ENCODE assay signal across 8 cellular contexts in the genomic region with DNA sequence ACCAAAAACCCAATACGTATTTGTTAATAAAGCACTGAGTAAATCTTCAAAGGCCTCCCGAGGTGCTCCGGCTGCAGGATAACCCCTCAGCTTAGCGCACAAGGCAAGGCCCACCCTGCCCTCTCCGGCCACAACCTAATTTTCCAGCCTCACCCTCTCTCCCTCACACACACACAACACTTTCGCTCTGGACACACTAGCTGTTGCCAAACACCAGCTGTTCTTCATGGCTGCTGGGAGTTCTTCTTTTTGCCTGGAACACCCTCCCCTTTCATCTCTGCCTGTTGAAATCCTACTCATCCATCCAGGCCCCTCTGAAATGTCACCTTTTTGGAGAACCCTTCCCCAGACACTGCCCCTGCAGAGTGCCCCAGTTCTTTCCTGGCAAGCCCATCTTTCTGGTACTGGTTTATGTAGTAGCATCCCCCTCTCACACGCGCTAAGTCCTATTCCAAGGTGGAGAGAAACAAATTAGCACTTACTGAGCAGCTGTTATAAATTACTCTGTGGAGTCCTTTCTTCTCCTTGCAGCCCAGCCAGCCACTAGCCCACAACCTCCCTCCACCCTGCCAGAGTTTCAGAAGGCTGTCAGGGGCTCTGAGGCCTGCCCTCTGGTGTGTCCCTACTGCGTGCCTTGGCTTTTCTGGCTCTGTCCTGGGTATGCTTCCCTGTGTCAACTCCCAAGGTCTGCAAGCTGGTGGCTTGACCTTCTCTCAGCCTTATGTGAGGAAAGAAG. TPM values are rescaled to one million over a fixed set of nuclear protein-coding genes. Genes with fewer than 3 reads are reported as not detected.
DNase-seq lines count a peak whose midpoint lies in the region; ATAC-seq and TF ChIP-seq lines count a peak whose summit lies in the region.

No MANE protein-coding gene starts in this region.

- intact Hi-C loops in thyroid gland (cut with DNase I), result no loop called here

- H3K4me1 Mint-ChIP-seq in activated CD4-positive, alpha-beta memory T cell treated with anti-CD3 and anti-CD28 coated beads, Interleukin-2, amount 10 ng/mL, durations not matched to agents 7 days and 5 days, result peaks cover 50% of the 10 kb centered on the region
- peaks cover 58% of the 10 kb centered on the region in 2 donors for H3K4me1 Mint-ChIP-seq in immature natural killer cell

- H3K4me1 ChIP-seq in thyroid gland, result peaks cover 0 to 24% of the 10 kb centered on the region in 2 donors

- TF ChIP-seq CTCF in thyroid gland (IDR thresholded peaks at IDR 0.05), result no peak

- H3K9me3 ChIP-seq in thyroid gland, result no peaks in the 10 kb centered on the region

- H3K36me3 Mint-ChIP-seq in activated CD4-positive, alpha-beta memory T cell treated with anti-CD3 and anti-CD28 coated beads, Interleukin-2, amount 10 ng/mL, durations not matched to agents 7 days and 5 days (ENCODE audit: low read depth), result peaks cover 48% of the 10 kb centered on the region
- peaks cover 0 to 24% (median 9%) of the 10 kb centered on the region in 3 donors for H3K36me3 Mint-ChIP-seq in immature natural killer cell

- 81 to 86% methylated on average over 9 of the region's 9 CpGs for WGBS in thyroid gland, 2 donors

- no peak for TF ChIP-seq POLR2A in thyroid gland (IDR thresholded peaks at IDR 0.05)

- no peak for ATAC-seq in GM21786 (IDR thresholded peaks at IDR 0.05; ENCODE audit: unreplicated experiment)

- peak overlapping the region; percentile 97 for H3K27ac Mint-ChIP-seq in activated CD4-positive, alpha-beta memory T cell treated with anti-CD3 and anti-CD28 coated beads, Interleukin-2, amount 10 ng/mL, durations not matched to agents 7 days and 5 days
- H3K27ac Mint-ChIP-seq in immature natural killer cell, result peak overlapping the region; percentile 99 to 100 (median 100)

- CTCF ChIA-PET in activated CD4-positive, alpha-beta memory T cell treated with anti-CD3 and anti-CD28 coated beads, Interleukin-2, amount 10 ng/mL, durations not matched to agents 7 days and 5 days (lab: Charles Lee), result interaction anchor here (1.0 to 1.9 kb wide), 4 partner anchors 10 to 453 kb away, joined by 4 to 9 read pairs (median 6); no protein-coding TSS in a partner anchor

- H3K4me3 ChIP-seq in thyroid gland (replicated peaks in 1 of 3), result peak overlapping the region in 1 of 3 donors; percentile 42

- no peaks in the 10 kb centered on the region for H3K36me3 ChIP-seq in thyroid gland

- H3K4me3 Mint-ChIP-seq in activated CD4-positive, alpha-beta memory T cell treated with anti-CD3 and anti-CD28 coated beads, Interleukin-2, amount 10 ng/mL, durations not matched to agents 7 days and 5 days, result peak overlapping the region; percentile 89
- H3K4me3 Mint-ChIP-seq in immature natural killer cell, result peak overlapping the region; percentile 84 to 98 (median 97)

- peaks cover 2% of the 10 kb centered on the region for H3K9me3 Mint-ChIP-seq in activated CD4-positive, alpha-beta memory T cell treated with anti-CD3 and anti-CD28 coated beads, Interleukin-2, amount 10 ng/mL, durations not matched to agents 7 days and 5 days
- no peaks in the 10 kb centered on the region for H3K9me3 Mint-ChIP-seq in immature natural killer cell

- POLR2A ChIA-PET in activated CD4-positive, alpha-beta memory T cell treated with anti-CD3 and anti-CD28 coated beads, Interleukin-2, amount 10 ng/mL, durations not matched to agents 7 days and 5 days (lab: Charles Lee), result interaction anchor here (0.5 to 2.3 kb wide), 10 partner anchors 10 to 523 kb away, joined by 3 to 14 read pairs (median 4); a partner anchor contains a TSS

- H3K27me3 ChIP-seq in thyroid gland, result no peaks in the 10 kb centered on the region

- peak overlapping the region in 2 of 3 donors; percentile 36 to 37 for H3K27ac ChIP-seq in thyroid gland

- H3K27me3 Mint-ChIP-seq in activated CD4-positive, alpha-beta memory T cell treated with anti-CD3 and anti-CD28 coated beads, Interleukin-2, amount 10 ng/mL, durations not matched to agents 7 days and 5 days, result no peaks in the 10 kb centered on the region
- peaks cover 7 to 13% (median 8%) of the 10 kb centered on the region in 3 donors for H3K27me3 Mint-ChIP-seq in immature natural killer cell (ENCODE audit: low read depth in 3 of 3)

- peak; percentile 10 for DNase-seq in stimulated activated CD4-positive, alpha-beta T cell treated with anti-CD3 and anti-CD28 coated beads, Interleukin-4, amount 100 ng/mL, for 24 hours
- DNase-seq in stimulated activated CD4-positive, alpha-beta T cell treated with anti-CD3 and anti-CD28 coated beads, Interleukin-1b, Interleukin-23, amount 100 ng/mL, for 48 hours, result no peak
- peak; percentile 18 for DNase-seq in activated CD4-positive, alpha-beta memory T cell treated with anti-CD3 and anti-CD28 coated beads, Interleukin-2, amount 10 ng/mL, durations not matched to agents 7 days and 5 days
- DNase-seq in immature natural killer cell, result peak in 2 of 3 donors; percentile 18 to 20
- no peak for DNase-seq in thyroid gland
- DNase-seq in hypothalamus (lab: John Stamatoyannopoulos, UW), result no peak
- no peak for DNase-seq in SHP77 (lab: John Stamatoyannopoulos, UW)

RNA-seq across cellular contexts. Expression of a gene that starts 0.8 kb away (rescaled TPM):
- 10 to 100 TPM; 32.4 to 34.3 TPM for total RNA-seq in activated CD4-positive, alpha-beta memory T cell treated with anti-CD3 and anti-CD28 coated beads, Interleukin-2, amount 10 ng/mL, durations not matched to agents 7 days and 5 days
- 10 to 100 TPM in 2 of 3 donors, 1 to 10 TPM in 1; 4.0 to 33.9 (median 16.5) TPM for polyA plus RNA-seq in immature natural killer cell
- total RNA-seq in thyroid gland, result 1 to 10 TPM; 1.2 to 7.9 (median 2.2) TPM

Comparison
In these comparisons a context has a peak if more than half of its experiments do, and no peak if none do; other contexts are left out.
1. DNase-seq: peak in stimulated activated CD4-positive, alpha-beta T cell treated with anti-CD3 and anti-CD28 coated beads, Interleukin-4, amount 100 ng/mL, for 24 hours (single experiment), activated CD4-positive, alpha-beta memory T cell treated with anti-CD3 and anti-CD28 coated beads, Interleukin-2, amount 10 ng/mL, durations not matched to agents 7 days and 5 days (single experiment) and immature natural killer cell (2 of 3); none in stimulated activated CD4-positive, alpha-beta T cell treated with anti-CD3 and anti-CD28 coated beads, Interleukin-1b, Interleukin-23, amount 100 ng/mL, for 48 hours (single experiment), thyroid gland (0 of 2), hypothalamus (0 of 51) and SHP77 (0 of 2).